ENCODE assay signal across 21 cellular contexts in the genomic region with DNA sequence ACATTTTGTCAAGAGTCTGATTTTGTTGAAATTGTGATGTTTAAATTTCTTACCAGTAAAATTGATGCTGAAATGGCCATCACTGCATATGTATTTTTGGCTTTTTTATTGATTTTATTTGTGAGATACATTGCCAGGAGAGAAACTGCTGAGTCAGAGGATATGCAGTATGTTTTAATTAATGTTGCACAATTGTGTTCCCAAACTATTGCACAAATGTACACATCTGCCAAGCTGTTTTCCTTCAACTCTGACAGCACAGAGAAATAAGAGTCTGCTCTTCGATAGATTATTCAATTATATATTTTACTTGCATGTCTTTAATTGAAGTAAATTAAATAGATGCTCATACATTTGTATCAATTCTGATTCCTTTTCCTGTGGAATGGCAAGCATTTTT.
DNase-seq lines count a peak whose midpoint lies in the region; ATAC-seq and TF ChIP-seq lines count a peak whose summit lies in the region.
"Had no signal": no experiment of that assay in that cellular context is flagged by ENCODE, and none has a peak within 500 bp of the region (broad histone marks: within the 10 kb centered on the region; RNA-seq: fewer than 3 reads in every experiment).

No MANE protein-coding gene starts in this region.

- TF ChIP-seq CTCF in WTC11 (IDR thresholded peaks at IDR 0.05) = no peak

- H3K9me3 ChIP-seq in aorta (ENCODE audit: control insufficient read depth, low read length) = no peaks in the 10 kb centered on the region
- H3K9me3 ChIP-seq: MG63, testis had no signal

- no peak for ATAC-seq in WTC11
- no peak for ATAC-seq in aorta (ENCODE audit: low FRiP score)
- no peak for ATAC-seq in HG02970 (IDR thresholded peaks at IDR 0.05; ENCODE audit: low FRiP score, unreplicated experiment)
- no peak for ATAC-seq in left ventricle myocardium superior
- ATAC-seq: Right ventricle myocardium inferior; stimulated activated effector memory CD8-positive, alpha-beta T cell treated with anti-CD3 and anti-CD28 coated beads, Interleukin-12 subunit alpha, Interleukin-12 subunit beta, amount 100 ng/mL, for 72 hours had no signal

- H3K27me3 ChIP-seq in ACC112 (ENCODE audit: insufficient read depth, low read length) = no peaks in the 10 kb centered on the region
- no peaks in the 10 kb centered on the region for H3K27me3 ChIP-seq in aorta (ENCODE audit: control insufficient read depth in 1 of 2, insufficient read depth in 2 of 2, low read length in 1 of 2)
- H3K27me3 ChIP-seq: MG63, testis had no signal

- DNase-seq in HS-5 (ENCODE audit: low read depth) = peak; percentile 28
- DNase-seq in WTC11 (ENCODE audit: low spot score) = no peak
- DNase-seq in fibroblast of peridontal ligament (ENCODE audit: extremely low read depth) = peak; percentile 82
- DNase-seq in aorta = no peak
- no peak for DNase-seq in NCI-H1105 treated with DMSO at 0.1 percent for 48 hours (lab: John Stamatoyannopoulos, UW)
- no peak for DNase-seq in left ventricle myocardium superior
- DNase-seq: activated CD4-positive, alpha-beta T cell treated with anti-CD3 and anti-CD28 coated beads, Interleukin-2, amount 50 U/mL, for 1 hour; activated CD8-positive, alpha-beta memory T cell treated with anti-CD3 and anti-CD28 coated beads, Interleukin-2, amount 50 U/mL, for 4 hours; CD4-positive, alpha-beta T cell; effector CD4-positive, alpha-beta T cell; MG63; NCI-H2081; NCI-H510A; testis had no signal

- no peaks in the 10 kb centered on the region for H3K79me2 ChIP-seq in ACC112 (ENCODE audit: control insufficient read depth, insufficient read depth, low read length, unreplicated experiment)

- H3K36me3 ChIP-seq in ACC112 (ENCODE audit: insufficient read depth, low read length) (no peaks in the 10 kb centered on the region), aorta (ENCODE audit: control insufficient read depth in 1 of 2, insufficient read depth in 2 of 2, low read length in 1 of 2) (no peaks in the 10 kb centered on the region)
- H3K36me3 ChIP-seq: MG63 had no signal

- H3K4me1 ChIP-seq in ACC112 (ENCODE audit: control insufficient read depth, insufficient read depth, low read length, unreplicated experiment) (peaks cover 7% of the 10 kb centered on the region), aorta (ENCODE audit: control insufficient read depth in 1 of 2, insufficient read depth in 2 of 2, low read length in 2 of 2) (no peaks in the 10 kb centered on the region)
- H3K4me1 ChIP-seq: testis had no signal

- WGBS in aorta, 2 donors = 84 to 89% methylated on average over 1 of the region's 1 CpG

- H3K4me3 Mint-ChIP-seq in WTC11 = no peak overlapping the region
- H3K4me3 Mint-ChIP-seq: CD4-positive, alpha-beta T cell; central memory CD8-positive, alpha-beta T cell; stimulated activated effector memory CD8-positive, alpha-beta T cell treated with anti-CD3 and anti-CD28 coated beads, Interleukin-12 subunit alpha, Interleukin-12 subunit beta, amount 100 ng/mL, for 72 hours; T-helper 1 cell treated with Interleukin-12 subunit alpha and Interleukin-12 subunit beta and Interleukin-4 antibody, amounts not matched to agents 30 μg/mL and 1 μg/mL, for 36 hours had no signal

- CTCF ChIA-PET in WTC11 (lab: Charles Lee) = no interaction called here

- H3K27ac Mint-ChIP-seq in WTC11 = 0 out of 2 replicates have a peak overlapping the region, but pooled peaks have one; percentile 36
- H3K27ac Mint-ChIP-seq: CD4-positive, alpha-beta T cell; stimulated activated effector memory CD8-positive, alpha-beta T cell treated with anti-CD3 and anti-CD28 coated beads, Interleukin-12 subunit alpha, Interleukin-12 subunit beta, amount 100 ng/mL, for 72 hours; T-helper 1 cell treated with Interleukin-12 subunit alpha and Interleukin-12 subunit beta and Interleukin-4 antibody, amounts not matched to agents 30 μg/mL and 1 μg/mL, for 36 hours had no signal

- peaks cover under 1% of the 10 kb centered on the region; the same call in 1 of the 2 replicates for H3K4me1 Mint-ChIP-seq in WTC11
- H3K4me1 Mint-ChIP-seq: central memory CD8-positive, alpha-beta T cell; stimulated activated effector memory CD8-positive, alpha-beta T cell treated with anti-CD3 and anti-CD28 coated beads, Interleukin-12 subunit alpha, Interleukin-12 subunit beta, amount 100 ng/mL, for 72 hours had no signal

- no peaks in the 10 kb centered on the region for H3K9me3 Mint-ChIP-seq in WTC11
- H3K9me3 Mint-ChIP-seq: central memory CD8-positive, alpha-beta T cell; T-helper 1 cell treated with Interleukin-12 subunit alpha and Interleukin-12 subunit beta and Interleukin-4 antibody, amounts not matched to agents 30 μg/mL and 1 μg/mL, for 36 hours had no signal

- H2AFZ ChIP-seq in ACC112 (ENCODE audit: low read length, unreplicated experiment) = peak overlapping the region; percentile 89

- intact Hi-C loops in aorta (cut with DNase I) = no loop called here
- intact Hi-C loops in left ventricle myocardium superior (cut with micrococcal nuclease) = no loop called here

- POLR2A ChIA-PET in WTC11 (lab: Charles Lee) = no interaction called here

- no peaks in the 10 kb centered on the region for H3K36me3 Mint-ChIP-seq in WTC11
- H3K36me3 Mint-ChIP-seq: stimulated activated effector memory CD8-positive, alpha-beta T cell treated with anti-CD3 and anti-CD28 coated beads, Interleukin-12 subunit alpha, Interleukin-12 subunit beta, amount 100 ng/mL, for 72 hours had no signal

- H3K4me3 ChIP-seq in ACC112 (ENCODE audit: low read depth, low read length) = no peak overlapping the region
- no peak overlapping the region for H3K4me3 ChIP-seq in aorta (ENCODE audit: low read length in 2 of 2)
- H3K4me3 ChIP-seq: lung, MG63, testis had no signal

- H3K27ac ChIP-seq in ACC112 (ENCODE audit: low read depth, low read length) = peak overlapping the region; percentile 36
- no peak overlapping the region for H3K27ac ChIP-seq in aorta (ENCODE audit: low read depth in 1 of 2, low read length in 2 of 2)
- H3K27ac ChIP-seq: testis had no signal

- H3K27me3 Mint-ChIP-seq in WTC11 (ENCODE audit: low read depth) = no peaks in the 10 kb centered on the region
- H3K27me3 Mint-ChIP-seq: CD4-positive, alpha-beta T cell; central memory CD8-positive, alpha-beta T cell had no signal

TF ChIP-seq in WTC11, 78 proteins besides CTCF, POLR2A, EP300 and RAD21:
- TF ChIP-seq TEAD1 (CRISPR knock-in tag; IDR thresholded peaks at IDR 0.05) (no peak), KAT7 (CRISPR knock-in tag; IDR thresholded peaks at IDR 0.05; ENCODE audit: borderline replicate concordance) (no peak)
- TF ChIP-seq, protein P1, sequence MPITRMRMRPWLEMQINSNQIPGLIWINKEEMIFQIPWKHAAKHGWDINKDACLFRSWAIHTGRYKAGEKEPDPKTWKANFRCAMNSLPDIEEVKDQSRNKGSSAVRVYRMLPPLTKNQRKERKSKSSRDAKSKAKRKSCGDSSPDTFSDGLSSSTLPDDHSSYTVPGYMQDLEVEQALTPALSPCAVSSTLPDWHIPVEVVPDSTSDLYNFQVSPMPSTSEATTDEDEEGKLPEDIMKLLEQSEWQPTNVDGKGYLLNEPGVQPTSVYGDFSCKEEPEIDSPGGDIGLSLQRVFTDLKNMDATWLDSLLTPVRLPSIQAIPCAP (CRISPR knock-in tag; IDR thresholded peaks at IDR 0.05) = no peak
- TF ChIP-seq, protein P2, sequence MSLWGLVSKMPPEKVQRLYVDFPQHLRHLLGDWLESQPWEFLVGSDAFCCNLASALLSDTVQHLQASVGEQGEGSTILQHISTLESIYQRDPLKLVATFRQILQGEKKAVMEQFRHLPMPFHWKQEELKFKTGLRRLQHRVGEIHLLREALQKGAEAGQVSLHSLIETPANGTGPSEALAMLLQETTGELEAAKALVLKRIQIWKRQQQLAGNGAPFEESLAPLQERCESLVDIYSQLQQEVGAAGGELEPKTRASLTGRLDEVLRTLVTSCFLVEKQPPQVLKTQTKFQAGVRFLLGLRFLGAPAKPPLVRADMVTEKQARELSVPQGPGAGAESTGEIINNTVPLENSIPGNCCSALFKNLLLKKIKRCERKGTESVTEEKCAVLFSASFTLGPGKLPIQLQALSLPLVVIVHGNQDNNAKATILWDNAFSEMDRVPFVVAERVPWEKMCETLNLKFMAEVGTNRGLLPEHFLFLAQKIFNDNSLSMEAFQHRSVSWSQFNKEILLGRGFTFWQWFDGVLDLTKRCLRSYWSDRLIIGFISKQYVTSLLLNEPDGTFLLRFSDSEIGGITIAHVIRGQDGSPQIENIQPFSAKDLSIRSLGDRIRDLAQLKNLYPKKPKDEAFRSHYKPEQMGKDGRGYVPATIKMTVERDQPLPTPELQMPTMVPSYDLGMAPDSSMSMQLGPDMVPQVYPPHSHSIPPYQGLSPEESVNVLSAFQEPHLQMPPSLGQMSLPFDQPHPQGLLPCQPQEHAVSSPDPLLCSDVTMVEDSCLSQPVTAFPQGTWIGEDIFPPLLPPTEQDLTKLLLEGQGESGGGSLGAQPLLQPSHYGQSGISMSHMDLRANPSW (CRISPR knock-in tag; conservative IDR thresholded peaks at IDR 0.05; ENCODE audit: low read depth) = no peak
TF ChIP-seq in WTC11: peak in this region for 0.

Comparison
In these comparisons a context has a peak if more than half of its experiments do, and no peak if none do; other contexts are left out.
1. DNase-seq: peak in HS-5 (single experiment) and fibroblast of peridontal ligament (single experiment); none in WTC11 (single experiment), aorta (0 of 2), NCI-H1105 treated with DMSO at 0.1 percent for 48 hours (single experiment) and left ventricle myocardium superior (single experiment).